17 cellular contexts compared by ENCODE assay signal in the genomic region with DNA sequence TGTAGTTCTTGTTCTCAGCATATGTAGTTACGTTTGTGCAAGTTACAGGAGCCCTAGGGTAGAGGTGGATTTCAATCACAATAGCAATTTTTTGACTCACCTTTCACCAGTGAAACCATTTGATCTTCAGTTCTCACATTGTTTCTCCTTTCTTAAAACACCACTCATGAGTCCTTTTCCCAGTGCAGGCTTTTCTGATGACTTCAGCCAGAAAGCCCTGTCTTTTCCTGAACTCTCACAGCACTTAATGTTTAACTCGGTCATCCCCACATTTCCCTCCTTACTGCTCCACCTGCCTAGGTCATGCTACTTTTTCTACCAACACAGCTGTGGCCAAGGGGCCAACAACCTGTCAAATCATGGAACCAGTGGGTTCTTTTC. TPM values are rescaled to one million over a fixed set of nuclear protein-coding genes. Genes with fewer than 3 reads are reported as not detected.
A peak's percentile ranks its signal among the peaks of the same experiment; 100 is the strongest.
DNase-seq lines count a peak whose midpoint lies in the region; ATAC-seq and TF ChIP-seq lines count a peak whose summit lies in the region.
"Had no signal": no experiment of that assay in that cellular context is flagged by ENCODE, and none has a peak within 500 bp of the region (broad histone marks: within the 10 kb centered on the region; RNA-seq: fewer than 3 reads in every experiment).

No MANE protein-coding gene starts in this region.

- no peak for TF ChIP-seq POLR2A in suprapubic skin (IDR thresholded peaks at IDR 0.05)

- CTCF ChIA-PET in WTC11 (lab: Charles Lee) = no interaction called here

- H3K4me1 ChIP-seq in suprapubic skin = no peaks in the 10 kb centered on the region
- H3K4me1 ChIP-seq: Peyer's patch, spleen had no signal

- H3K9me3 ChIP-seq in suprapubic skin = no peaks in the 10 kb centered on the region
- H3K9me3 ChIP-seq: Peyer's patch, spleen, thoracic aorta had no signal

- H3K9me3 Mint-ChIP-seq in WTC11 = no peaks in the 10 kb centered on the region
- H3K9me3 Mint-ChIP-seq: activated naive CD4-positive, alpha-beta T cell treated with anti-CD3 and anti-CD28 coated beads for 36 hours; CD8-positive, alpha-beta T cell had no signal

- 67% methylated on average over 2 of the region's 2 CpGs for WGBS in suprapubic skin

- no peaks in the 10 kb centered on the region for H3K36me3 Mint-ChIP-seq in WTC11
- H3K36me3 Mint-ChIP-seq: CD8-positive, alpha-beta T cell had no signal

- no peaks in the 10 kb centered on the region for H3K36me3 ChIP-seq in suprapubic skin
- H3K36me3 ChIP-seq: Peyer's patch, spleen, thoracic aorta had no signal

- no peak overlapping the region for H3K27ac Mint-ChIP-seq in WTC11
- H3K27ac Mint-ChIP-seq: activated CD8-positive, alpha-beta T cell treated with anti-CD3 and anti-CD28 coated beads, Interleukin-2, amount 10 ng/mL, durations not matched to agents 7 days and 5 days; activated naive CD4-positive, alpha-beta T cell treated with anti-CD3 and anti-CD28 coated beads for 36 hours; CD8-positive, alpha-beta T cell had no signal

- no peaks in the 10 kb centered on the region for H3K27me3 ChIP-seq in suprapubic skin
- H3K27me3 ChIP-seq: Peyer's patch, spleen had no signal

- TF ChIP-seq EP300 in suprapubic skin (IDR thresholded peaks at IDR 0.05) = no peak

- TF ChIP-seq CTCF in suprapubic skin (IDR thresholded peaks at IDR 0.05) (no peak), WTC11 (IDR thresholded peaks at IDR 0.05) (no peak)

- ATAC-seq in GM19043 (IDR thresholded peaks at IDR 0.05; ENCODE audit: low read depth, unreplicated experiment) (peak; percentile 63), HG02870 (IDR thresholded peaks at IDR 0.05; ENCODE audit: unreplicated experiment) (peak; percentile 63), WTC11 (no peak)
- ATAC-seq: activated CD8-positive, alpha-beta T cell treated with anti-CD3 and anti-CD28 coated beads, Interleukin-2, amount 10 ng/mL, durations not matched to agents 7 days and 5 days; CD8-positive, alpha-beta T cell had no signal

- no peak overlapping the region for H3K4me3 ChIP-seq in suprapubic skin
- H3K4me3 ChIP-seq: lung, Peyer's patch, spleen, thoracic aorta had no signal

- POLR2A ChIA-PET in WTC11 (lab: Charles Lee) = no interaction called here

- H3K4me1 Mint-ChIP-seq in WTC11 = peaks cover 3% of the 10 kb centered on the region; the same call in 1 of the 2 replicates

- H3K27ac ChIP-seq in epithelial cell of prostate (peak overlapping the region; percentile 1), suprapubic skin (peak overlapping the region; percentile 5)
- H3K27ac ChIP-seq: Peyer's patch, thoracic aorta had no signal

- H3K4me3 Mint-ChIP-seq in WTC11 = no peak overlapping the region
- H3K4me3 Mint-ChIP-seq: activated CD8-positive, alpha-beta T cell treated with anti-CD3 and anti-CD28 coated beads, Interleukin-2, amount 10 ng/mL, durations not matched to agents 7 days and 5 days; activated naive CD4-positive, alpha-beta T cell treated with anti-CD3 and anti-CD28 coated beads for 36 hours; CD8-positive, alpha-beta T cell had no signal

- H3K27me3 Mint-ChIP-seq in WTC11 (ENCODE audit: low read depth) = peaks cover 2% of the 10 kb centered on the region; the same call in 1 of the 2 replicates

- no peak for DNase-seq in epithelial cell of prostate (ENCODE audit: low read depth, low spot score)
- DNase-seq in suprapubic skin (ENCODE audit: low spot score in 2 of 2) = no peak
- no peak for DNase-seq in NCI-H2107 (lab: John Stamatoyannopoulos, UW)
- DNase-seq in SW 1271 (lab: John Stamatoyannopoulos, UW) = no peak
- DNase-seq in WTC11 (ENCODE audit: low spot score) = no peak
- DNase-seq in NOMO-1 treated with DMSO at 0.1 percent for 48 hours (lab: John Stamatoyannopoulos, UW; ENCODE audit: unreplicated experiment) = no peak
- DNase-seq: activated CD8-positive, alpha-beta T cell treated with anti-CD3 and anti-CD28 coated beads, Interleukin-2, amount 10 ng/mL, durations not matched to agents 7 days and 5 days; activated naive CD4-positive, alpha-beta T cell treated with anti-CD3 and anti-CD28 coated beads for 36 hours; caudate nucleus; CD8-positive, alpha-beta T cell; nucleus accumbens; Peyer's patch; spleen had no signal

TF ChIP-seq in WTC11, 78 proteins besides CTCF, POLR2A, EP300 and RAD21:
- TF ChIP-seq NFYB (CRISPR knock-in tag; conservative IDR thresholded peaks at IDR 0.05; ENCODE audit: low read depth) = no peak
- TF ChIP-seq, protein P1, sequence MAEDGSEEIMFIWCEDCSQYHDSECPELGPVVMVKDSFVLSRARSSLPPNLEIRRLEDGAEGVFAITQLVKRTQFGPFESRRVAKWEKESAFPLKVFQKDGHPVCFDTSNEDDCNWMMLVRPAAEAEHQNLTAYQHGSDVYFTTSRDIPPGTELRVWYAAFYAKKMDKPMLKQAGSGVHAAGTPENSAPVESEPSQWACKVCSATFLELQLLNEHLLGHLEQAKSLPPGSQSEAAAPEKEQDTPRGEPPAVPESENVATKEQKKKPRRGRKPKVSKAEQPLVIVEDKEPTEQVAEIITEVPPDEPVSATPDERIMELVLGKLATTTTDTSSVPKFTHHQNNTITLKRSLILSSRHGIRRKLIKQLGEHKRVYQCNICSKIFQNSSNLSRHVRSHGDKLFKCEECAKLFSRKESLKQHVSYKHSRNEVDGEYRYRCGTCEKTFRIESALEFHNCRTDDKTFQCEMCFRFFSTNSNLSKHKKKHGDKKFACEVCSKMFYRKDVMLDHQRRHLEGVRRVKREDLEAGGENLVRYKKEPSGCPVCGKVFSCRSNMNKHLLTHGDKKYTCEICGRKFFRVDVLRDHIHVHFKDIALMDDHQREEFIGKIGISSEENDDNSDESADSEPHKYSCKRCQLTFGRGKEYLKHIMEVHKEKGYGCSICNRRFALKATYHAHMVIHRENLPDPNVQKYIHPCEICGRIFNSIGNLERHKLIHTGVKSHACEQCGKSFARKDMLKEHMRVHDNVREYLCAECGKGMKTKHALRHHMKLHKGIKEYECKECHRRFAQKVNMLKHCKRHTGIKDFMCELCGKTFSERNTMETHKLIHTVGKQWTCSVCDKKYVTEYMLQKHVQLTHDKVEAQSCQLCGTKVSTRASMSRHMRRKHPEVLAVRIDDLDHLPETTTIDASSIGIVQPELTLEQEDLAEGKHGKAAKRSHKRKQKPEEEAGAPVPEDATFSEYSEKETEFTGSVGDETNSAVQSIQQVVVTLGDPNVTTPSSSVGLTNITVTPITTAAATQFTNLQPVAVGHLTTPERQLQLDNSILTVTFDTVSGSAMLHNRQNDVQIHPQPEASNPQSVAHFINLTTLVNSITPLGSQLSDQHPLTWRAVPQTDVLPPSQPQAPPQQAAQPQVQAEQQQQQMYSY (CRISPR knock-in tag; IDR thresholded peaks at IDR 0.05) = no peak
- no peak for TF ChIP-seq ESRRA (CRISPR knock-in tag; IDR thresholded peaks at IDR 0.05; ENCODE audit: borderline replicate concordance)
- TF ChIP-seq, protein P2, sequence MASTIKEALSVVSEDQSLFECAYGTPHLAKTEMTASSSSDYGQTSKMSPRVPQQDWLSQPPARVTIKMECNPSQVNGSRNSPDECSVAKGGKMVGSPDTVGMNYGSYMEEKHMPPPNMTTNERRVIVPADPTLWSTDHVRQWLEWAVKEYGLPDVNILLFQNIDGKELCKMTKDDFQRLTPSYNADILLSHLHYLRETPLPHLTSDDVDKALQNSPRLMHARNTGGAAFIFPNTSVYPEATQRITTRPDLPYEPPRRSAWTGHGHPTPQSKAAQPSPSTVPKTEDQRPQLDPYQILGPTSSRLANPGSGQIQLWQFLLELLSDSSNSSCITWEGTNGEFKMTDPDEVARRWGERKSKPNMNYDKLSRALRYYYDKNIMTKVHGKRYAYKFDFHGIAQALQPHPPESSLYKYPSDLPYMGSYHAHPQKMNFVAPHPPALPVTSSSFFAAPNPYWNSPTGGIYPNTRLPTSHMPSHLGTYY (CRISPR knock-in tag; IDR thresholded peaks at IDR 0.05) = no peak
- TF ChIP-seq MYBL2 (CRISPR knock-in tag; IDR thresholded peaks at IDR 0.05) = no peak
- TF ChIP-seq, protein P3, sequence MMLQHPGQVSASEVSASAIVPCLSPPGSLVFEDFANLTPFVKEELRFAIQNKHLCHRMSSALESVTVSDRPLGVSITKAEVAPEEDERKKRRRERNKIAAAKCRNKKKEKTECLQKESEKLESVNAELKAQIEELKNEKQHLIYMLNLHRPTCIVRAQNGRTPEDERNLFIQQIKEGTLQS (CRISPR knock-in tag; conservative IDR thresholded peaks at IDR 0.05) = no peak

RNA-seq across cellular contexts. Expression of a gene that starts 37.9 kb away (rescaled TPM):
- total RNA-seq in suprapubic skin (100 to 1,000 TPM in 1 of 4 donors, 10 to 100 TPM in 3; 25.6 to 104 (median 39.1) TPM), WTC11 (2021) (0.57 to 0.96 TPM (median 0.71 TPM) in 3 replicates)
- total RNA-seq: activated CD8-positive, alpha-beta T cell treated with anti-CD3 and anti-CD28 coated beads, Interleukin-2, amount 10 ng/mL, durations not matched to agents 7 days and 5 days; activated naive CD4-positive, alpha-beta T cell treated with anti-CD3 and anti-CD28 coated beads for 36 hours; CD8-positive, alpha-beta T cell had no signal

Comparison
In these comparisons a context has a peak if more than half of its experiments do, and no peak if none do; other contexts are left out.
1. RNA of a gene that starts 37.9 kb away (total RNA-seq): 25.6 to 104 TPM in suprapubic skin; 0.57 to 0.96 TPM in WTC11; every median in the first group is over 10 times any median in the second.